In the genomic region with DNA sequence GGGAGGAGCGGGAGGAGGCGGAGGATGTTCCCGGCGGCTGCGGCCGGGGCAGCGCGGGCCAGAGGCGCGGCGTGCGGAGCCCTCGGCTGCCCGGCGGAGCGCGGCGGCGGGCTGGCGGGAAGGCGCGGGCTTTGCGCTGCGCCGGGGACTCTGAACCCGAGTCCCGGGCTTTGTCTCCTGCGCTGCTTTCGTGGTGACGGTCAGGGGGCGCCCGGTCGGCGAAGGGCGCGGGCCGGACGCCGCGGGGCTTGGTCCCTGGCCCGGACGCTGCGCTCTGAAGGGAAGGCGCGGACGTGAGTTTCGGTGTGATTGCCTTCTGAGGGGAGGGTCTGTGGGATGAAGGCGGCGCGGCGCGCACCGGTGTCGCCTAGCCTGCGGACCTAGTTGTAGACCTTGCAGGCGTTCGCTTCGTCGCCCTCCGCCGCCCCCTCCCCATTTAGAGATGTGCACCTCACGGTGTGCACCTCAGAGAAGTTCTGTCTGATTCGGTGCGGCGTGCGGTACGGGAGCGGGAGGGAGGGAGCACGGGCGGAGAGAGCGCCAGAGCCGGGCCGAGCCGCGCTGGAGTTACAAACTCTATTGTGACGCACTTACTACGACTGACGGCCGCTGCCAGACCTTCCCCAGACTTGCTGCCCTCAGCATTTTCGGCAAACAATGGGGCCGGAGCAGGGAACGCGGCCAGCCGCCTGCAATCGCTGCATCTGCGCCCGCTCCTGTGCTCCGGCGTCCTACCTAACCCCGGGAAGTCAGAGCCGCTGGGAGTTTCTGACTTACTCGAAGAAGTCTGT, we compare ENCODE assay signal across 8 cellular contexts. TPM values are rescaled to one million over a fixed set of nuclear protein-coding genes. Genes with fewer than 3 reads are reported as not detected.
A peak's percentile ranks its signal among the peaks of the same experiment; 100 is the strongest.
DNase-seq lines count a peak whose midpoint lies in the region; ATAC-seq and TF ChIP-seq lines count a peak whose summit lies in the region.

No MANE protein-coding gene starts in this region.

- H3K4me3 Mint-ChIP-seq in natural killer cell = peak overlapping the region; percentile 95

- H3K9me3 ChIP-seq in NT2/D1 (ENCODE audit: insufficient read depth, low read length) = no peaks in the 10 kb centered on the region
- no peaks in the 10 kb centered on the region for H3K9me3 ChIP-seq in tibial nerve

- H3K4me1 Mint-ChIP-seq in natural killer cell = peaks cover 46 to 50% of the 10 kb centered on the region in 2 donors

- H3K9me3 Mint-ChIP-seq in natural killer cell = no peaks in the 10 kb centered on the region

- peak overlapping the region; percentile 96 for H3K9ac ChIP-seq in NT2/D1 (ENCODE audit: insufficient read length, low read depth)

- 0 to 1% methylated on average over 19 to 30 of the region's 92 CpGs for WGBS in tibial nerve, 2 donors

- peak in 1 of 2 donors; percentile 75 for TF ChIP-seq EP300 in tibial nerve (IDR thresholded peaks at IDR 0.05)

- peaks cover 27% of the 10 kb centered on the region for H3K36me3 ChIP-seq in NT2/D1 (ENCODE audit: insufficient read depth, insufficient read length, low read length)
- peaks cover 0 to 12% (median 3%) of the 10 kb centered on the region in 3 donors for H3K36me3 ChIP-seq in tibial nerve

- ATAC-seq in foreskin keratinocyte = peak; percentile 36
- peak in 2 of 3 donors; percentile 13 to 15 for ATAC-seq in natural killer cell
- no peak for ATAC-seq in GM18873 (IDR thresholded peaks at IDR 0.05; ENCODE audit: low FRiP score, unreplicated experiment)

- no peak overlapping the region for H3K27ac ChIP-seq in foreskin keratinocyte
- H3K27ac ChIP-seq in tibial nerve = peak overlapping the region; percentile 55 to 89 (median 80)

- H3K27ac Mint-ChIP-seq in natural killer cell = peak overlapping the region; percentile 46 to 89

- H3K27me3 ChIP-seq in NT2/D1 (ENCODE audit: insufficient read depth, insufficient read length) (peaks cover 40% of the 10 kb centered on the region), foreskin keratinocyte (peaks cover 9% of the 10 kb centered on the region), tibial nerve (peaks cover 0 to 7% of the 10 kb centered on the region in 2 donors)

- TF ChIP-seq CTCF in HFF-Myc (IDR thresholded peaks at IDR 0.05; ENCODE audit: low read depth, low read length, missing control alignments) (no peak), foreskin keratinocyte (conservative IDR thresholded peaks at IDR 0.05) (no peak), natural killer cell (IDR thresholded peaks at IDR 0.05) (no peak), tibial nerve (IDR thresholded peaks at IDR 0.05) (no peak)

- H3K4me3 ChIP-seq in HFF-Myc (replicated peaks; ENCODE audit: low read depth, low read length) (peak overlapping the region; percentile 78), NT2/D1 (ENCODE audit: insufficient read length, low read depth) (peak overlapping the region; percentile 90), tibial nerve (peak overlapping the region; percentile 82 to 92 (median 87))

- H3K4me1 ChIP-seq in NT2/D1 (ENCODE audit: insufficient read depth, insufficient read length) (peaks cover 4% of the 10 kb centered on the region), foreskin keratinocyte (peaks cover 6% of the 10 kb centered on the region), tibial nerve (peaks cover 0 to 67% (median 39%) of the 10 kb centered on the region in 4 donors)

- no peaks in the 10 kb centered on the region for H3K36me3 Mint-ChIP-seq in natural killer cell

- DNase-seq in CMK (ENCODE audit: low read depth) = peak; percentile 4
- DNase-seq in HFF-Myc (ENCODE audit: extremely low read depth, low read depth) = no peak
- DNase-seq in NT2/D1 (ENCODE audit: low read depth, low spot score) = peak; percentile 83
- peak; percentile 10 for DNase-seq in activated gamma-delta T cell treated with Interleukin-2 at 50 U/mL for 16 hours
- DNase-seq in foreskin keratinocyte = peak in 1 of 2 donors; percentile 61
- DNase-seq in natural killer cell = peak; percentile 40
- DNase-seq in tibial nerve (ENCODE audit: low spot score in 2 of 2) = peak; percentile 61 to 71

- TF ChIP-seq POLR2A in tibial nerve (IDR thresholded peaks at IDR 0.05) = peak in 1 of 2 donors; percentile 6

- peaks cover 18 to 21% of the 10 kb centered on the region in 2 donors for H3K27me3 Mint-ChIP-seq in natural killer cell (ENCODE audit: low read depth in 2 of 2)

- intact Hi-C loops in natural killer cell (cut with micrococcal nuclease) = loop anchor here (5.0 kb wide), 1 partner anchor 446 kb away; the partner anchor contains the start of gene BUB1

RNA-seq across cellular contexts. Expression of gene BCL2L11, which starts 2.1 kb away (rescaled TPM):
- total RNA-seq in foreskin keratinocyte (2.7 and 2.9 TPM in 2 replicates), natural killer cell (10 to 100 TPM; 27.4 to 56.9 (median 39.9) TPM), tibial nerve (10 to 100 TPM in 3 of 4 donors, 1 to 10 TPM in 1; 8.7 to 36.5 (median 25.8) TPM)
- 1.2 and 1.5 TPM in 2 replicates for polyA plus RNA-seq in foreskin keratinocyte
